Comparison of ENCODE assay signal across 35 cellular contexts in the genomic region with DNA sequence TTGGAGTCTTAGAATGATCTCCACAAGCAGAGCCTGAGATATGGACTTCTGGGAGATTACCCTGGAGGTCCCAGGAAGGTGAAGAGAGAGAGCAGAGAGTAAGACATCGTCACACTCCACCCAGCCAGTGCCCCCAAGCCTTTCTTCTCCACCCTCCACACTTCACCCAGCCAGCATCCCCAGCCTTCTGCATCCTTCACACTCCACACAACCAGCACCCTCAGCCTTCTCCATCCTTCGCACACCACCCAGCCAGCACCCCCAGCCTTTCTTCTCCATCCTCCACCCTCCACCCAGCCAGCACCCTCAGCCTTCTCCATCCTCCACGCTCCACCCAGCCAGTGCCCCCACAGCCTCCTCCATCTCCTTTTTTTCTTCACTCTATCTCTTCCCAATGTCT.
"Had no signal": no experiment of that assay in that cellular context is flagged by ENCODE, and none has a peak within 500 bp of the region (broad histone marks: within the 10 kb centered on the region; RNA-seq: fewer than 3 reads in every experiment).

No MANE protein-coding gene starts in this region.

- H3K27me3 Mint-ChIP-seq: activated CD4-positive, alpha-beta T cell treated with anti-CD3 and anti-CD28 coated beads, Interleukin-2, amount 10 ng/mL, durations not matched to agents 24 days and 14 days had no signal

- H3K9me3 Mint-ChIP-seq: activated B cell treated with CpG ODN at 0.5 μM for 24 hours; activated CD8-positive, alpha-beta T cell treated with anti-CD3 and anti-CD28 coated beads for 36 hours; activated T-cell treated with anti-CD3 and anti-CD28 coated beads, Interleukin-2, amount 50 U/mL, for 4 hours; activated T-helper 1 cell treated with anti-CD3 and anti-CD28 coated beads, Interleukin-12 subunit alpha, Interleukin-12 subunit beta, Interleukin-2, Interleukin-4 antibody, amounts not matched to agents 30 ng/mL and 10 ng/mL and 1 ng/mL, durations not matched to agents 14 hours and 24 hours and 36 hours; T-helper 1 cell treated with Interleukin-12 subunit alpha and Interleukin-12 subunit beta and Interleukin-4 antibody, amounts not matched to agents 30 μg/mL and 1 μg/mL, for 36 hours; T-helper 2 cell treated with Interferon-gamma antibody and Interleukin-4, amounts not matched to agents 5 μg/mL and 100 μg/mL, for 36 hours had no signal

- H3K4me1 Mint-ChIP-seq: activated B cell treated with CpG ODN at 0.5 μM for 24 hours; activated CD4-positive, alpha-beta T cell treated with anti-CD3 and anti-CD28 coated beads, Interleukin-2, amount 10 ng/mL, durations not matched to agents 24 days and 14 days; activated naive CD8-positive, alpha-beta T cell treated with anti-CD3 and anti-CD28 coated beads for 36 hours; activated T-helper 17 cell treated with anti-CD3 and anti-CD28 coated beads, Interleukin-2, amount 50 U/mL, for 72 hours had no signal

- DNase-seq: activated B cell treated with CpG ODN at 0.5 μM for 24 hours; activated CD4-positive, alpha-beta memory T cell treated with anti-CD3 and anti-CD28 coated beads for 36 hours; activated CD4-positive, alpha-beta T cell treated with anti-CD3 and anti-CD28 coated beads for 4 hours; activated CD4-positive, alpha-beta T cell treated with anti-CD3 and anti-CD28 coated beads, Interleukin-2, amount 10 ng/mL, durations not matched to agents 24 days and 14 days; activated CD4-positive, alpha-beta T cell treated with anti-CD3 and anti-CD28 coated beads, Interleukin-2, amount 50 U/mL, for 1 hour; activated CD4-positive, alpha-beta T cell treated with anti-CD3 and anti-CD28 coated beads, Interleukin-2, amount 50 U/mL, for 4 hours; activated CD4-positive, CD25-positive, alpha-beta regulatory T cell treated with anti-CD3 and anti-CD28 coated beads, Interleukin-2, amount 50 U/mL, for 72 hours; activated CD8-positive, alpha-beta memory T cell treated with anti-CD3 and anti-CD28 coated beads, Interleukin-2, amount 50 U/mL, for 4 hours; activated CD8-positive, alpha-beta T cell treated with anti-CD3 and anti-CD28 coated beads for 36 hours; activated effector memory CD4-positive, alpha-beta T cell treated with anti-CD3 and anti-CD28 coated beads, Interleukin-2, amount 50 U/mL, for 16 hours; activated gamma-delta T cell treated with Interleukin-2 at 50 U/mL for 16 hours; activated naive CD4-positive, alpha-beta T cell; activated naive CD4-positive, alpha-beta T cell treated with anti-CD3 and anti-CD28 coated beads for 36 hours; activated naive CD4-positive, alpha-beta T cell treated with anti-CD3 and anti-CD28 coated beads, Interleukin-2, amount 50 U/mL, for 16 hours; activated naive CD8-positive, alpha-beta T cell treated with anti-CD3 and anti-CD28 coated beads for 36 hours; activated T-cell treated with anti-CD3 and anti-CD28 coated beads for 4 hours; activated T-cell treated with anti-CD3 and anti-CD28 coated beads, Interleukin-2, amount 50 U/mL, for 1 hour; activated T-cell treated with anti-CD3 and anti-CD28 coated beads, Interleukin-2, amount 50 U/mL, for 4 hours; activated T-cell treated with anti-CD3 and anti-CD28 coated beads, Interleukin-2, amount 50 U/mL, for 72 hours; adrenal gland; amniotic stem cell; aorta; body of pancreas; brain microvascular endothelial cell; central memory CD4-positive, alpha-beta T cell; T-helper 1 cell; T-helper 2 cell; T-helper 9 cell had no signal

- H3K9me3 ChIP-seq: adrenal gland, body of pancreas, breast epithelium had no signal

- H3K4me3 ChIP-seq: adrenal gland, body of pancreas, breast epithelium had no signal

- H3K27me3 ChIP-seq: adrenal gland, body of pancreas, brain microvascular endothelial cell, breast epithelium had no signal

- H3K4me3 Mint-ChIP-seq: activated B cell treated with CpG ODN at 0.5 μM for 24 hours; activated CD4-positive, alpha-beta memory T cell treated with anti-CD3 and anti-CD28 coated beads for 36 hours; activated CD4-positive, alpha-beta T cell treated with anti-CD3 and anti-CD28 coated beads, Interleukin-2, amount 10 ng/mL, durations not matched to agents 24 days and 14 days; activated CD8-positive, alpha-beta T cell treated with anti-CD3 and anti-CD28 coated beads for 36 hours; activated naive CD4-positive, alpha-beta T cell treated with anti-CD3 and anti-CD28 coated beads for 36 hours; activated naive CD8-positive, alpha-beta T cell treated with anti-CD3 and anti-CD28 coated beads for 36 hours; activated T-cell treated with anti-CD3 and anti-CD28 coated beads, Interleukin-2, amount 50 U/mL, for 4 hours; activated T-cell treated with anti-CD3 and anti-CD28 coated beads, Interleukin-2, amount 50 U/mL, for 72 hours; activated T-helper 1 cell treated with anti-CD3 and anti-CD28 coated beads, Interleukin-12 subunit alpha, Interleukin-12 subunit beta, Interleukin-2, Interleukin-4 antibody, amounts not matched to agents 30 ng/mL and 10 ng/mL and 1 ng/mL, durations not matched to agents 14 hours and 24 hours and 36 hours; activated T-helper 17 cell treated with anti-CD3 and anti-CD28 coated beads, Interleukin-2, amount 50 U/mL, for 72 hours; T-helper 1 cell treated with Interleukin-12 subunit alpha and Interleukin-12 subunit beta and Interleukin-4 antibody, amounts not matched to agents 30 μg/mL and 1 μg/mL, for 36 hours; T-helper 2 cell treated with Interferon-gamma antibody and Interleukin-4, amounts not matched to agents 5 μg/mL and 100 μg/mL, for 36 hours had no signal

- H3K36me3 Mint-ChIP-seq: activated CD4-positive, alpha-beta memory T cell treated with anti-CD3 and anti-CD28 coated beads for 36 hours; activated naive CD4-positive, alpha-beta T cell treated with anti-CD3 and anti-CD28 coated beads, Interleukin-2, amount 50 U/mL, for 72 hours; activated naive CD8-positive, alpha-beta T cell treated with anti-CD3 and anti-CD28 coated beads for 36 hours had no signal

- H3K27ac ChIP-seq: adrenal gland, body of pancreas, brain microvascular endothelial cell, breast epithelium, VCaP had no signal

- H3K27ac Mint-ChIP-seq: activated B cell treated with CpG ODN at 0.5 μM for 24 hours; activated CD4-positive, alpha-beta memory T cell treated with anti-CD3 and anti-CD28 coated beads for 36 hours; activated CD4-positive, alpha-beta T cell treated with anti-CD3 and anti-CD28 coated beads, Interleukin-2, amount 10 ng/mL, durations not matched to agents 24 days and 14 days; activated CD8-positive, alpha-beta T cell treated with anti-CD3 and anti-CD28 coated beads for 36 hours; activated naive CD4-positive, alpha-beta T cell treated with anti-CD3 and anti-CD28 coated beads for 36 hours; activated naive CD4-positive, alpha-beta T cell treated with anti-CD3 and anti-CD28 coated beads, Interleukin-2, amount 50 U/mL, for 72 hours; activated naive CD8-positive, alpha-beta T cell treated with anti-CD3 and anti-CD28 coated beads for 36 hours; activated T-cell treated with anti-CD3 and anti-CD28 coated beads, Interleukin-2, amount 50 U/mL, for 72 hours; activated T-helper 1 cell treated with anti-CD3 and anti-CD28 coated beads, Interleukin-12 subunit alpha, Interleukin-12 subunit beta, Interleukin-2, Interleukin-4 antibody, amounts not matched to agents 30 ng/mL and 10 ng/mL and 1 ng/mL, durations not matched to agents 14 hours and 24 hours and 36 hours; activated T-helper 17 cell treated with anti-CD3 and anti-CD28 coated beads, Interleukin-2, amount 50 U/mL, for 72 hours; T-helper 1 cell treated with Interleukin-12 subunit alpha and Interleukin-12 subunit beta and Interleukin-4 antibody, amounts not matched to agents 30 μg/mL and 1 μg/mL, for 36 hours; T-helper 2 cell treated with Interferon-gamma antibody and Interleukin-4, amounts not matched to agents 5 μg/mL and 100 μg/mL, for 36 hours had no signal

- H3K4me1 ChIP-seq: adrenal gland, body of pancreas, breast epithelium had no signal

- H3K36me3 ChIP-seq: adrenal gland, brain microvascular endothelial cell, breast epithelium had no signal
